In genomic region chr11:63811522-63811921, GRCh38 we compare ENCODE assay signal across 21 cellular contexts. TPM values are rescaled to one million over a fixed set of nuclear protein-coding genes. Genes with fewer than 3 reads are reported as not detected.
A peak's percentile ranks its signal among the peaks of the same experiment; 100 is the strongest.
DNase-seq lines count a peak whose midpoint lies in the region; ATAC-seq and TF ChIP-seq lines count a peak whose summit lies in the region.
"Had no signal": no experiment of that assay in that cellular context is flagged by ENCODE, and none has a peak within 500 bp of the region (broad histone marks: within the 10 kb centered on the region; RNA-seq: fewer than 3 reads in every experiment).

No MANE protein-coding gene starts in this region.

- CTCF ChIA-PET in activated CD4-positive, alpha-beta T cell treated with anti-CD3 and anti-CD28 coated beads, Interleukin-2, amount 10 ng/mL, durations not matched to agents 7 days and 5 days (lab: Charles Lee): no interaction called here

- H3K14ac ChIP-seq in H9 (ENCODE audit: insufficient read depth, low read length): no peak overlapping the region

- H3K36me3 ChIP-seq in sigmoid colon: peaks cover 0 to 3% (median 2%) of the 10 kb centered on the region in 4 donors
- peaks cover 0 to 4% of the 10 kb centered on the region in 2 donors for H3K36me3 ChIP-seq in left lung
- H3K36me3 ChIP-seq: colonic mucosa had no signal

- H4K8ac ChIP-seq in H9 (replicated peaks; ENCODE audit: insufficient read length, low read depth, low read length): no peak overlapping the region

- H4K91ac ChIP-seq in H9 (ENCODE audit: insufficient read length, low read depth, low read length): no peak overlapping the region

- H3K9me3 Mint-ChIP-seq in activated CD4-positive, alpha-beta T cell treated with anti-CD3 and anti-CD28 coated beads, Interleukin-2, amount 10 ng/mL, durations not matched to agents 7 days and 5 days: no peaks in the 10 kb centered on the region
- H3K9me3 Mint-ChIP-seq in H9: no peaks in the 10 kb centered on the region
- H3K9me3 Mint-ChIP-seq in activated naive CD8-positive, alpha-beta T cell treated with anti-CD3 and anti-CD28 coated beads for 36 hours: no peaks in the 10 kb centered on the region
- H3K9me3 Mint-ChIP-seq in nephron progenitor cell: no peaks in the 10 kb centered on the region
- H3K9me3 Mint-ChIP-seq: activated B cell treated with CpG ODN at 0.5 μM for 24 hours; T-helper 1 cell treated with Interleukin-12 subunit alpha and Interleukin-12 subunit beta and Interleukin-4 antibody, amounts not matched to agents 30 μg/mL and 1 μg/mL, for 36 hours had no signal

- TF ChIP-seq EP300 in sigmoid colon (IDR thresholded peaks at IDR 0.05): no peak

- no peak overlapping the region for H3K27ac Mint-ChIP-seq in activated CD4-positive, alpha-beta T cell treated with anti-CD3 and anti-CD28 coated beads, Interleukin-2, amount 10 ng/mL, durations not matched to agents 7 days and 5 days
- peak overlapping the region in 1 of 3 experiments; percentile 49; a peak in 2 of 7 replicates for H3K27ac Mint-ChIP-seq in H9
- H3K27ac Mint-ChIP-seq in activated naive CD8-positive, alpha-beta T cell treated with anti-CD3 and anti-CD28 coated beads for 36 hours: no peak overlapping the region
- no peak overlapping the region for H3K27ac Mint-ChIP-seq in nephron progenitor cell
- H3K27ac Mint-ChIP-seq: activated B cell treated with CpG ODN at 0.5 μM for 24 hours; T-helper 1 cell treated with Interleukin-12 subunit alpha and Interleukin-12 subunit beta and Interleukin-4 antibody, amounts not matched to agents 30 μg/mL and 1 μg/mL, for 36 hours had no signal

- peaks cover 1% of the 10 kb centered on the region for H4K20me1 ChIP-seq in H9 (ENCODE audit: control insufficient read depth, insufficient read depth, insufficient read length)

- no peak overlapping the region for H2AK5ac ChIP-seq in H9 (ENCODE audit: insufficient read length, low read length)

- peak overlapping the region; percentile 63 for H3K4me3 Mint-ChIP-seq in activated CD4-positive, alpha-beta T cell treated with anti-CD3 and anti-CD28 coated beads, Interleukin-2, amount 10 ng/mL, durations not matched to agents 7 days and 5 days
- H3K4me3 Mint-ChIP-seq in H9 (peak overlapping the region; percentile 71 to 84; a peak in 4 of 5 replicates), nephron progenitor cell (peak overlapping the region; percentile 45)
- H3K4me3 Mint-ChIP-seq in activated naive CD8-positive, alpha-beta T cell treated with anti-CD3 and anti-CD28 coated beads for 36 hours: peak overlapping the region; percentile 22

- H2BK20ac ChIP-seq in H9 (ENCODE audit: low read depth, low read length, poor library complexity, severe bottlenecking): no peak overlapping the region

- no peak overlapping the region for H3K27ac ChIP-seq in H9 (ENCODE audit: insufficient read length, low read depth, low read length)
- no peak overlapping the region for H3K27ac ChIP-seq in sigmoid colon
- H3K27ac ChIP-seq in left lung: no peak overlapping the region
- H3K27ac ChIP-seq: colonic mucosa, GM23248, tibial nerve had no signal

- intact Hi-C loops in sigmoid colon (cut with DNase I): no loop called here
- intact Hi-C loops in left lung (cut with DNase I): no loop called here

- H2BK15ac ChIP-seq in H9 (ENCODE audit: low read depth, low read length): no peak overlapping the region

- peaks cover 10% of the 10 kb centered on the region for H3K23me2 ChIP-seq in H9 (ENCODE audit: insufficient read length, low read depth, low read length, poor library complexity, severe bottlenecking)

- H3K4me2 ChIP-seq in H9 (ENCODE audit: insufficient read depth, insufficient read length, low read length): no peak overlapping the region

- no peak overlapping the region for H3K18ac ChIP-seq in H9 (ENCODE audit: insufficient read length, low read depth, low read length)

- H3T11ph ChIP-seq in H9 (ENCODE audit: low read length): no peak overlapping the region

- no peak overlapping the region for H2BK5ac ChIP-seq in H9 (ENCODE audit: insufficient read length, low read length)

- POLR2A ChIA-PET in activated CD4-positive, alpha-beta T cell treated with anti-CD3 and anti-CD28 coated beads, Interleukin-2, amount 10 ng/mL, durations not matched to agents 7 days and 5 days (lab: Charles Lee): no interaction called here

- peaks cover 30% of the 10 kb centered on the region for H3K4me1 Mint-ChIP-seq in activated CD4-positive, alpha-beta T cell treated with anti-CD3 and anti-CD28 coated beads, Interleukin-2, amount 10 ng/mL, durations not matched to agents 7 days and 5 days
- peaks cover 31 to 35% of the 10 kb centered on the region in 2 experiments for H3K4me1 Mint-ChIP-seq in H9
- H3K4me1 Mint-ChIP-seq in activated naive CD8-positive, alpha-beta T cell treated with anti-CD3 and anti-CD28 coated beads for 36 hours: peaks cover 17% of the 10 kb centered on the region
- peaks cover 41% of the 10 kb centered on the region for H3K4me1 Mint-ChIP-seq in nephron progenitor cell

- H3K27me3 Mint-ChIP-seq in activated CD4-positive, alpha-beta T cell treated with anti-CD3 and anti-CD28 coated beads, Interleukin-2, amount 10 ng/mL, durations not matched to agents 7 days and 5 days: peaks cover 2% of the 10 kb centered on the region
- peaks cover 8% of the 10 kb centered on the region; the same call in 1 of the 2 replicates for H3K27me3 Mint-ChIP-seq in H9 (ENCODE audit: low read depth)
- H3K27me3 Mint-ChIP-seq in activated naive CD8-positive, alpha-beta T cell treated with anti-CD3 and anti-CD28 coated beads for 36 hours: peaks cover 6% of the 10 kb centered on the region
- H3K27me3 Mint-ChIP-seq in nephron progenitor cell (ENCODE audit: low read depth, poor library complexity): no peaks in the 10 kb centered on the region
- H3K27me3 Mint-ChIP-seq: activated B cell treated with CpG ODN at 0.5 μM for 24 hours had no signal

- H3K23ac ChIP-seq in H9 (ENCODE audit: insufficient read length, low read depth, low read length): no peak overlapping the region

- no peak overlapping the region for H2BK120ac ChIP-seq in H9 (ENCODE audit: low read depth, low read length, poor library complexity, severe bottlenecking)

- H3K36me3 Mint-ChIP-seq in activated CD4-positive, alpha-beta T cell treated with anti-CD3 and anti-CD28 coated beads, Interleukin-2, amount 10 ng/mL, durations not matched to agents 7 days and 5 days (ENCODE audit: low read depth): peaks cover 14% of the 10 kb centered on the region
- peaks cover 12 to 22% (median 17%) of the 10 kb centered on the region in 3 experiments; a peak in 6 of 7 replicates for H3K36me3 Mint-ChIP-seq in H9 (ENCODE audit: insufficient read depth in 1 of 3, low read depth in 3 of 3)
- peaks cover 15% of the 10 kb centered on the region for H3K36me3 Mint-ChIP-seq in activated naive CD8-positive, alpha-beta T cell treated with anti-CD3 and anti-CD28 coated beads for 36 hours
- H3K36me3 Mint-ChIP-seq in nephron progenitor cell (ENCODE audit: low read depth): peaks cover 18% of the 10 kb centered on the region

- H3K9ac ChIP-seq in H9 (ENCODE audit: extremely low read depth, insufficient read length, low read length): no peak overlapping the region
- H3K9ac ChIP-seq: GM23248 had no signal

- TF ChIP-seq POLR2A in sigmoid colon (IDR thresholded peaks at IDR 0.05): no peak

- TF ChIP-seq CTCF in H9 (conservative IDR thresholded peaks at IDR 0.05) (no peak), nephron progenitor cell (IDR thresholded peaks at IDR 0.05) (no peak), sigmoid colon (IDR thresholded peaks at IDR 0.05) (no peak), left lung (IDR thresholded peaks at IDR 0.05) (no peak)

- H3K79me1 ChIP-seq in H9 (ENCODE audit: insufficient read depth, low read depth, low read length, poor library complexity, severe bottlenecking): peaks cover 7% of the 10 kb centered on the region

- no peaks in the 10 kb centered on the region for H3K9me3 ChIP-seq in H9 (ENCODE audit: control insufficient read depth, low read depth, low read length)
- H3K9me3 ChIP-seq in sigmoid colon: no peaks in the 10 kb centered on the region
- H3K9me3 ChIP-seq in left lung: no peaks in the 10 kb centered on the region
- H3K9me3 ChIP-seq: colonic mucosa, tibial nerve had no signal

- H3K27me3 ChIP-seq in H9 (ENCODE audit: insufficient read depth, low read length) (no peaks in the 10 kb centered on the region), sigmoid colon (no peaks in the 10 kb centered on the region), left lung (peaks cover 0 to 5% of the 10 kb centered on the region in 2 donors)
- H3K27me3 ChIP-seq: colonic mucosa, tibial nerve had no signal

- H3K4me1 ChIP-seq in H9 (ENCODE audit: insufficient read depth, low read length) (peaks cover 3% of the 10 kb centered on the region; the same call in 1 of the 2 replicates), sigmoid colon (peaks cover 0 to 31% (median 27%) of the 10 kb centered on the region in 4 donors), left lung (peaks cover 17 to 32% of the 10 kb centered on the region in 2 donors)
- H3K4me1 ChIP-seq: colonic mucosa had no signal

- H2AFZ ChIP-seq in H9 (ENCODE audit: low read length): no peak overlapping the region
- H2AFZ ChIP-seq: GM23248 had no signal

- DNase-seq in activated CD4-positive, alpha-beta T cell treated with anti-CD3 and anti-CD28 coated beads, Interleukin-2, amount 10 ng/mL, durations not matched to agents 7 days and 5 days: no peak
- no peak for DNase-seq in activated CD4-positive, alpha-beta T cell treated with anti-CD3 and anti-CD28 coated beads, Interleukin-2, amount 50 U/mL, for 4 hours
- DNase-seq in H9 (no peak), nephron progenitor cell (no peak), sigmoid colon (no peak), left lung (no peak), GDM1 (lab: John Stamatoyannopoulos, UW) (no peak)
- no peak for DNase-seq in activated naive CD8-positive, alpha-beta T cell treated with anti-CD3 and anti-CD28 coated beads for 36 hours
- DNase-seq: activated B cell treated with CpG ODN at 0.5 μM for 24 hours; C1 segment of cervical spinal cord; colonic mucosa; GM23248; KBM-7; left cardiac atrium; NCI-H2029; NCI-H510A treated with DMSO at 0.1 percent for 48 hours; OCI-M1; stimulated activated naive CD8-positive, alpha-beta T cell treated with anti-CD3 and anti-CD28 coated beads, Interleukin-15, Interleukin-2, amounts not matched to agents 100 U/mL and 50 U/mL, for 24 hours had no signal

- no peak overlapping the region for H2BK12ac ChIP-seq in H9 (ENCODE audit: insufficient read length, low read depth, low read length)

- H3K56ac ChIP-seq in H9 (ENCODE audit: insufficient read length, low read depth, low read length): no peak overlapping the region

- H3K4me3 ChIP-seq in sigmoid colon (no peak overlapping the region), left lung (no peak overlapping the region)
- H3K4me3 ChIP-seq: colonic mucosa, GM23248, tibial nerve had no signal

- no peak overlapping the region for H3K4ac ChIP-seq in H9 (ENCODE audit: low read depth, low read length)

- WGBS in H9 (ENCODE audit: extremely low coverage, insufficient read length, low lambda C conversion rate): no CpG with 5 or more reads among the region's 3 CpGs
- 87 to 93% methylated on average over 3 of the region's 3 CpGs for WGBS in sigmoid colon, 2 donors

- no peak overlapping the region for H4K5ac ChIP-seq in H9 (ENCODE audit: insufficient read length, low read depth, low read length)

- no peak for ATAC-seq in left lung
- ATAC-seq: left cardiac atrium; sciatic nerve; stimulated activated naive CD8-positive, alpha-beta T cell treated with anti-CD3 and anti-CD28 coated beads, Interleukin-15, Interleukin-2, amounts not matched to agents 100 U/mL and 50 U/mL, for 24 hours had no signal

- H3K79me2 ChIP-seq in H9 (ENCODE audit: insufficient read depth, low read length): peaks cover 19% of the 10 kb centered on the region

RNA-seq across cellular contexts. Expression of gene SPINDOC, which starts 1.7 kb away (rescaled TPM):
- 10 to 100 TPM; 38.4 to 40.7 TPM for total RNA-seq in activated CD4-positive, alpha-beta T cell treated with anti-CD3 and anti-CD28 coated beads, Interleukin-2, amount 10 ng/mL, durations not matched to agents 7 days and 5 days
- total RNA-seq in H9 (2021): 121 TPM in 2 replicates
- 10 to 100 TPM; 29.3 to 29.5 TPM for total RNA-seq in activated naive CD8-positive, alpha-beta T cell treated with anti-CD3 and anti-CD28 coated beads for 36 hours
- 10 to 100 TPM; 12.2 to 15.2 (median 14.1) TPM for total RNA-seq in sigmoid colon
- polyA plus RNA-seq in sigmoid colon: 10 to 100 TPM in 1 of 3 donors, 1 to 10 TPM in 2; 4.6 to 11.7 (median 4.8) TPM
- total RNA-seq in left lung: 10 to 100 TPM; 20.3 to 21.7 TPM

RNA-seq across cellular contexts. Expression of gene MARK2, which starts 27.4 kb away (rescaled TPM):
- 10 to 100 TPM; 68.3 to 69.2 TPM for total RNA-seq in activated CD4-positive, alpha-beta T cell treated with anti-CD3 and anti-CD28 coated beads, Interleukin-2, amount 10 ng/mL, durations not matched to agents 7 days and 5 days
- 45.7 and 49.6 TPM in 2 replicates for total RNA-seq in H9 (2021)
- 10 to 100 TPM; 27.7 to 29.0 TPM for total RNA-seq in activated naive CD8-positive, alpha-beta T cell treated with anti-CD3 and anti-CD28 coated beads for 36 hours
- total RNA-seq in sigmoid colon: 10 to 100 TPM; 14.3 to 24.6 (median 18.2) TPM
- 10 to 100 TPM; 25.8 to 49.3 (median 44.2) TPM for polyA plus RNA-seq in sigmoid colon
- total RNA-seq in left lung: 10 to 100 TPM; 38.9 to 45.5 TPM

RNA-seq across cellular contexts. Expression of gene ZFTA, which starts 42.9 kb away (rescaled TPM):
- 1 to 10 TPM; 1.1 TPM for total RNA-seq in activated CD4-positive, alpha-beta T cell treated with anti-CD3 and anti-CD28 coated beads, Interleukin-2, amount 10 ng/mL, durations not matched to agents 7 days and 5 days
- total RNA-seq in H9 (2021) (48.2 and 49.3 TPM in 2 replicates), sigmoid colon (10 to 100 TPM; 11.1 to 20.4 (median 13.6) TPM), left lung (10 to 100 TPM in 1 of 2 donors, 1 to 10 TPM in 1; 9.2 to 14.0 TPM)
- 1 to 10 TPM; 4.7 to 6.2 TPM for total RNA-seq in activated naive CD8-positive, alpha-beta T cell treated with anti-CD3 and anti-CD28 coated beads for 36 hours
- polyA plus RNA-seq in sigmoid colon: 1 to 10 TPM in 2 of 3 donors, under 1 TPM in 1; 0.69 to 4.0 (median 3.6) TPM

Comparison
In these comparisons a context has a peak if more than half of its experiments do, and no peak if none do; other contexts are left out.
1. H3K4me3 Mint-ChIP-seq: peak in every context shown above with its lines; median percentile 78 in H9; 63 in activated CD4-positive, alpha-beta T cell treated with anti-CD3 and anti-CD28 coated beads, Interleukin-2, amount 10 ng/mL, durations not matched to agents 7 days and 5 days; 45 in nephron progenitor cell; 22 in activated naive CD8-positive, alpha-beta T cell treated with anti-CD3 and anti-CD28 coated beads for 36 hours.